In genomic region chr20:19936801-19937583, GRCh38 we compare ENCODE assay signal across 8 cellular contexts.
DNase-seq lines count a peak whose midpoint lies in the region; ATAC-seq and TF ChIP-seq lines count a peak whose summit lies in the region.

No MANE protein-coding gene starts in this region.

- H3K9me3 ChIP-seq in RWPE2 (ENCODE audit: severe bottlenecking) (no peaks in the 10 kb centered on the region), gastroesophageal sphincter (no peaks in the 10 kb centered on the region), subcutaneous abdominal adipose tissue (ENCODE audit: control insufficient read depth in 5 of 5, low read length in 5 of 5) (no peaks in the 10 kb centered on the region)

- H3K27ac ChIP-seq in RWPE2 (ENCODE audit: poor library complexity, severe bottlenecking) (peak overlapping the region; percentile 28), gastroesophageal sphincter (peak overlapping the region in 3 of 4 donors; percentile 41 to 72 (median 62)), subcutaneous abdominal adipose tissue (ENCODE audit: low read depth, low read length) (peak overlapping the region; percentile 73)

- TF ChIP-seq POLR2A in gastroesophageal sphincter (IDR thresholded peaks at IDR 0.05) (no peak), lower leg skin (IDR thresholded peaks at IDR 0.05) (no peak)

- peak; percentile 12 to 15 for DNase-seq in NOMO-1 (lab: John Stamatoyannopoulos, UW; ENCODE audit: unreplicated experiment in 2 of 2)
- DNase-seq in NOMO-1 treated with dmso at 0.1 percent for 144 hours (lab: John Stamatoyannopoulos, UW; ENCODE audit: unreplicated experiment), result no peak
- DNase-seq in RWPE2 (ENCODE audit: low spot score), result no peak
- DNase-seq in lower leg skin (ENCODE audit: low spot score in 2 of 2), result no peak
- no peak for DNase-seq in foreskin melanocyte
- DNase-seq in germinal center (ENCODE audit: low spot score), result no peak

- H3K4me3 ChIP-seq in RWPE2 (ENCODE audit: severe bottlenecking) (no peak overlapping the region), gastroesophageal sphincter (peak overlapping the region in 1 of 2 donors; percentile 26), subcutaneous abdominal adipose tissue (ENCODE audit: low read depth in 1 of 5, low read length in 5 of 5) (peak overlapping the region in 4 of 5 donors; percentile 28 to 76 (median 56)), lower leg skin (ENCODE audit: low read depth, poor library complexity, severe bottlenecking) (no peak overlapping the region)

- TF ChIP-seq EP300 in gastroesophageal sphincter (IDR thresholded peaks at IDR 0.05), result no peak

- no peaks in the 10 kb centered on the region for H3K27me3 ChIP-seq in RWPE2 (ENCODE audit: insufficient read depth, poor library complexity, severe bottlenecking)
- H3K27me3 ChIP-seq in gastroesophageal sphincter, result no peaks in the 10 kb centered on the region
- H3K27me3 ChIP-seq in subcutaneous abdominal adipose tissue (ENCODE audit: control insufficient read depth in 5 of 5, insufficient read depth in 4 of 5, low read length in 5 of 5), result no peaks in the 10 kb centered on the region

- WGBS in gastroesophageal sphincter (ENCODE audit: low coverage in 1 of 2), 2 donors, result 82 to 89% methylated on average over 8 to 11 of the region's 13 CpGs
- 27 to 34% methylated on average over 13 of the region's 13 CpGs for WGBS in lower leg skin, 2 donors

- ATAC-seq in RWPE2 (ENCODE audit: low read depth) (peak; percentile 36), gastroesophageal sphincter (peak; percentile 20)

- intact Hi-C loops in lower leg skin (cut with DNase I; ENCODE audit: low total_unique reads), result no loop called here

- TF ChIP-seq CTCF in RWPE2 (IDR thresholded peaks at IDR 0.05; ENCODE audit: poor library complexity, severe bottlenecking), result no peak
- TF ChIP-seq CTCF in gastroesophageal sphincter (IDR thresholded peaks at IDR 0.05), result no peak
- TF ChIP-seq CTCF in lower leg skin (IDR thresholded peaks at IDR 0.05), result no peak

- H3K36me3 ChIP-seq in RWPE2 (ENCODE audit: low read depth) (no peaks in the 10 kb centered on the region), gastroesophageal sphincter (peaks cover 0 to 36% of the 10 kb centered on the region in 2 donors), subcutaneous abdominal adipose tissue (ENCODE audit: control insufficient read depth in 5 of 5, insufficient read depth in 5 of 5, low read length in 5 of 5) (peaks cover 0 to 26% (median 18%) of the 10 kb centered on the region in 5 donors)

- no peak overlapping the region for H3K9ac ChIP-seq in subcutaneous abdominal adipose tissue (ENCODE audit: low read length in 5 of 5)

- H3K4me1 ChIP-seq in RWPE2 (ENCODE audit: insufficient read depth, poor library complexity, severe bottlenecking), result peaks cover 19% of the 10 kb centered on the region
- peaks cover 0 to 58% (median 6%) of the 10 kb centered on the region in 3 donors for H3K4me1 ChIP-seq in gastroesophageal sphincter
- H3K4me1 ChIP-seq in subcutaneous abdominal adipose tissue (ENCODE audit: control insufficient read depth in 5 of 5, insufficient read depth in 5 of 5, low read length in 5 of 5), result peaks cover 36 to 89% (median 70%) of the 10 kb centered on the region in 5 donors

Comparison
In these comparisons a context has a peak if more than half of its experiments do, and no peak if none do; other contexts are left out.
1. DNase-seq: peak in NOMO-1 (2 of 2); none in NOMO-1 treated with dmso at 0.1 percent for 144 hours (single experiment), RWPE2 (single experiment), lower leg skin (0 of 2), foreskin melanocyte (single experiment) and germinal center (single experiment).
2. H3K4me3 ChIP-seq: peak in subcutaneous abdominal adipose tissue (4 of 5); none in RWPE2 (single experiment) and lower leg skin (single experiment).
3. Peak in every context shown above with its lines, with median percentiles within 50 percentile points of each other: H3K27ac ChIP-seq.